12 cellular contexts compared by ENCODE assay signal in the genomic region with DNA sequence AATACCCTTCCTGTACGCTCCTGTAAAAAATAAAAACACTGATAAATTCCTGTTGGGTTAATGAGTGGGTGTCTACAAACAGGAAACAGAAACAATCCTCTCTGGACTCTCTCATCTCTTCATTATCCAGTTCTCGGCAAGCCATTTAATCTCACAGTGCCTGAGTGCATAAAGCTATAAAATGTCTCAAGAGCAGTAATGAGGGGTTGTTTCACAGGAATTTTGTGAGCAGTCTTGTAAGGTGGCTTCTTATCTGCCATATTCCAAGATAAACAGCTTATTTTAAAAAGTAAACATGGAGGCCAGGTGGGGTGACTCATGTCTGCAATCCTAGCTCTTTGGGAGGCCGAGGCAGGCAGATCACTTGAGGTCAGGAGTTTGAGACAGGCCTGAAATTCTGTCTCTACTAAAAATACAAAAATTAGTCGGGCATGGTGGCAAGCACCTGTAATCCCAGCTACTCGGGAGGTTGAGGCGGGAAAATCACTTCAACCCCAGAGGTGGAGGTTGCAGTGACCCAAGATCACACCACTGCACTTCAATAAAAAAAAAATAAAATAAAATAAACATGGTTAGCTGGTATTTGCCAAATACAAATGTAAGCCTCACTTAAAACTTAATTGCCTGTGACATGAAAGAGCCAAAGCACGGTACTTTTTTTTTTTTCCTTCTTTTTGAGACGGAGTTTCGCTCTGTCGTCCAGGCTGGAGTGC. TPM values are rescaled to one million over a fixed set of nuclear protein-coding genes. Genes with fewer than 3 reads are reported as not detected.
DNase-seq lines count a peak whose midpoint lies in the region; ATAC-seq and TF ChIP-seq lines count a peak whose summit lies in the region.
"Had no signal": no experiment of that assay in that cellular context is flagged by ENCODE, and none has a peak within 500 bp of the region (broad histone marks: within the 10 kb centered on the region; RNA-seq: fewer than 3 reads in every experiment).

No MANE protein-coding gene starts in this region.

- DNase-seq in activated T-cell treated with anti-CD3 and anti-CD28 coated beads, Interleukin-2, amount 50 U/mL, for 72 hours = no peak
- DNase-seq in activated T-cell treated with anti-CD3 and anti-CD28 coated beads, Interleukin-2, amount 50 U/mL, for 24 hours = no peak
- peak in 3 of 7 donors; percentile 33 to 55 (median 44) for DNase-seq in adrenal gland
- no peak for DNase-seq in left lung
- no peak for DNase-seq in upper lobe of right lung
- DNase-seq in NCI-H1694 treated with DMSO at 0.1 percent for 48 hours (lab: John Stamatoyannopoulos, UW) = no peak
- no peak for DNase-seq in activated CD4-positive, alpha-beta T cell treated with anti-CD3 and anti-CD28 coated beads, Interleukin-2, amount 50 U/mL, for 1 hour
- DNase-seq: lower lobe of right lung; NK-92 treated with Interleukin-12 subunit alpha and Interleukin-12 subunit beta, amount 100 ng/mL, for 24 hours; stimulated activated naive CD8-positive, alpha-beta T cell treated with anti-CD3 and anti-CD28 coated beads, Interleukin-15, Interleukin-2, amounts not matched to agents 100 U/mL and 50 U/mL, for 24 hours had no signal

- H3K4me3 ChIP-seq in adrenal gland = no peak overlapping the region
- no peak overlapping the region for H3K4me3 ChIP-seq in left lung
- no peak overlapping the region for H3K4me3 ChIP-seq in upper lobe of right lung
- H3K4me3 ChIP-seq: lower lobe of right lung had no signal

- TF ChIP-seq CTCF in adrenal gland (IDR thresholded peaks at IDR 0.05) (no peak), left lung (IDR thresholded peaks at IDR 0.05) (no peak), upper lobe of right lung (IDR thresholded peaks at IDR 0.05) (no peak)

- H3K9me3 ChIP-seq in adrenal gland (replicated peaks in 1 of 3) (no peaks in the 10 kb centered on the region), left lung (no peaks in the 10 kb centered on the region), upper lobe of right lung (no peaks in the 10 kb centered on the region)
- H3K9me3 ChIP-seq: lower lobe of right lung had no signal

- ATAC-seq in activated T-cell treated with anti-CD3 and anti-CD28 coated beads, Interleukin-2, amount 50 U/mL, for 72 hours (replicated peaks in 1 of 2) = no peak
- ATAC-seq in left lung (peak; percentile 17), upper lobe of right lung (no peak), GM21576 (IDR thresholded peaks at IDR 0.05; ENCODE audit: unreplicated experiment) (no peak)
- ATAC-seq: stimulated activated naive CD8-positive, alpha-beta T cell treated with anti-CD3 and anti-CD28 coated beads, Interleukin-15, Interleukin-2, amounts not matched to agents 100 U/mL and 50 U/mL, for 24 hours had no signal

- peak overlapping the region; percentile 39 for H3K27ac Mint-ChIP-seq in activated T-cell treated with anti-CD3 and anti-CD28 coated beads, Interleukin-2, amount 50 U/mL, for 72 hours
- no peak overlapping the region for H3K27ac Mint-ChIP-seq in activated T-cell treated with anti-CD3 and anti-CD28 coated beads, Interleukin-2, amount 50 U/mL, for 24 hours
- H3K27ac Mint-ChIP-seq: activated naive CD4-positive, alpha-beta T cell treated with anti-CD3 and anti-CD28 coated beads, Interleukin-2, amount 50 U/mL, for 24 hours had no signal

- intact Hi-C loops in adrenal gland (cut with DNase I) (no loop called here), left lung (cut with DNase I) (no loop called here), upper lobe of right lung (cut with DNase I) (no loop called here)

- peak overlapping the region in 4 of 5 donors; percentile 60 to 84 (median 68) for H3K27ac ChIP-seq in adrenal gland
- H3K27ac ChIP-seq in left lung = peak overlapping the region; percentile 3 to 27
- peak overlapping the region; percentile 43 for H3K27ac ChIP-seq in upper lobe of right lung
- H3K27ac ChIP-seq: lower lobe of right lung had no signal

- TF ChIP-seq POLR2A in adrenal gland (IDR thresholded peaks at IDR 0.05) = no peak

- no peaks in the 10 kb centered on the region for H3K9me3 Mint-ChIP-seq in activated T-cell treated with anti-CD3 and anti-CD28 coated beads, Interleukin-2, amount 50 U/mL, for 72 hours
- no peaks in the 10 kb centered on the region for H3K9me3 Mint-ChIP-seq in activated T-cell treated with anti-CD3 and anti-CD28 coated beads, Interleukin-2, amount 50 U/mL, for 24 hours
- H3K9me3 Mint-ChIP-seq: activated naive CD4-positive, alpha-beta T cell treated with anti-CD3 and anti-CD28 coated beads, Interleukin-2, amount 50 U/mL, for 24 hours had no signal

- H3K4me3 Mint-ChIP-seq in activated T-cell treated with anti-CD3 and anti-CD28 coated beads, Interleukin-2, amount 50 U/mL, for 72 hours = no peak overlapping the region
- H3K4me3 Mint-ChIP-seq in activated T-cell treated with anti-CD3 and anti-CD28 coated beads, Interleukin-2, amount 50 U/mL, for 24 hours = no peak overlapping the region
- H3K4me3 Mint-ChIP-seq: activated naive CD4-positive, alpha-beta T cell treated with anti-CD3 and anti-CD28 coated beads, Interleukin-2, amount 50 U/mL, for 24 hours had no signal

- peaks cover 26 to 32% of the 10 kb centered on the region in 2 donors for H3K4me1 ChIP-seq in adrenal gland (replicated peaks in 1 of 2)
- peaks cover 0 to 30% of the 10 kb centered on the region in 2 donors for H3K4me1 ChIP-seq in left lung
- peaks cover 31% of the 10 kb centered on the region for H3K4me1 ChIP-seq in upper lobe of right lung

- H3K27me3 ChIP-seq in adrenal gland = no peaks in the 10 kb centered on the region
- H3K27me3 ChIP-seq in left lung = no peaks in the 10 kb centered on the region
- H3K27me3 ChIP-seq in upper lobe of right lung = no peaks in the 10 kb centered on the region

- H3K4me1 Mint-ChIP-seq in activated T-cell treated with anti-CD3 and anti-CD28 coated beads, Interleukin-2, amount 50 U/mL, for 72 hours (ENCODE audit: low read depth) = peaks cover 44% of the 10 kb centered on the region
- peaks cover 22% of the 10 kb centered on the region for H3K4me1 Mint-ChIP-seq in activated T-cell treated with anti-CD3 and anti-CD28 coated beads, Interleukin-2, amount 50 U/mL, for 24 hours (ENCODE audit: low read depth)

- WGBS in adrenal gland, 4 donors = 56 to 68% (median 67%) methylated on average over 10 of the region's 10 CpGs

- peaks cover 7 to 10% of the 10 kb centered on the region in 2 donors for H3K36me3 Mint-ChIP-seq in activated T-cell treated with anti-CD3 and anti-CD28 coated beads, Interleukin-2, amount 50 U/mL, for 72 hours (ENCODE audit: insufficient read depth in 2 of 2)
- H3K36me3 Mint-ChIP-seq in activated T-cell treated with anti-CD3 and anti-CD28 coated beads, Interleukin-2, amount 50 U/mL, for 24 hours (ENCODE audit: low read depth) = peaks cover 67% of the 10 kb centered on the region

- H3K36me3 ChIP-seq in adrenal gland (replicated peaks in 1 of 2) = no peaks in the 10 kb centered on the region
- H3K36me3 ChIP-seq in left lung = peaks cover 0 to 51% of the 10 kb centered on the region in 2 donors
- peaks cover 17% of the 10 kb centered on the region for H3K36me3 ChIP-seq in upper lobe of right lung

- H3K27me3 Mint-ChIP-seq in activated T-cell treated with anti-CD3 and anti-CD28 coated beads, Interleukin-2, amount 50 U/mL, for 72 hours (ENCODE audit: low read depth) = no peaks in the 10 kb centered on the region
- no peaks in the 10 kb centered on the region for H3K27me3 Mint-ChIP-seq in activated T-cell treated with anti-CD3 and anti-CD28 coated beads, Interleukin-2, amount 50 U/mL, for 24 hours
- H3K27me3 Mint-ChIP-seq: activated naive CD4-positive, alpha-beta T cell treated with anti-CD3 and anti-CD28 coated beads, Interleukin-2, amount 50 U/mL, for 24 hours had no signal

RNA-seq across cellular contexts. Expression of a gene that starts 54.0 kb away (rescaled TPM):
- total RNA-seq in activated T-cell treated with anti-CD3 and anti-CD28 coated beads, Interleukin-2, amount 50 U/mL, for 72 hours = 100 to 1,000 TPM in 1 of 2 donors, 10 to 100 TPM in 1; 87.3 to 108 TPM
- 100 to 1,000 TPM in 3 of 8 donors, 10 to 100 TPM in 5; 50.8 to 134 (median 95.8) TPM for total RNA-seq in adrenal gland
- polyA plus RNA-seq in adrenal gland = 100 to 1,000 TPM in 1 of 3 donors, 10 to 100 TPM in 2; 22.8 to 112 (median 41.0) TPM
- total RNA-seq in left lung = 100 to 1,000 TPM in 1 of 2 donors, 10 to 100 TPM in 1; 85.1 to 104 TPM
- 108 TPM for total RNA-seq in upper lobe of right lung

Comparison
In these comparisons a context has a peak if more than half of its experiments do, and no peak if none do; other contexts are left out.
1. H3K27ac ChIP-seq: peak in every context shown above with its lines; median percentile 68 in adrenal gland; 43 in upper lobe of right lung; 15 in left lung.